Comparison of ENCODE assay signal across 27 cellular contexts in genomic region chr13:36912369-36912768, GRCh38. TPM values are rescaled to one million over a fixed set of nuclear protein-coding genes. Genes with fewer than 3 reads are reported as not detected.
"Had no signal": no experiment of that assay in that cellular context is flagged by ENCODE, and none has a peak within 500 bp of the region (broad histone marks: within the 10 kb centered on the region; RNA-seq: fewer than 3 reads in every experiment).

No MANE protein-coding gene starts in this region.

- H3K27me3 ChIP-seq: dorsolateral prefrontal cortex, gastroesophageal sphincter, hepatocyte, ovary had no signal

- H3K4me3 ChIP-seq: dorsolateral prefrontal cortex, gastroesophageal sphincter, hepatocyte, ovary, skin epidermis, thoracic aorta had no signal

- H3K27ac ChIP-seq: dorsolateral prefrontal cortex, gastroesophageal sphincter, hepatocyte, neutrophil, ovary, skin epidermis, thoracic aorta had no signal

- H3K36me3 ChIP-seq: gastroesophageal sphincter, neutrophil, ovary, thoracic aorta had no signal

- H3K4me2 ChIP-seq: hepatocyte had no signal

- H3K9me3 ChIP-seq: gastroesophageal sphincter, neutrophil, ovary, thoracic aorta had no signal

- DNase-seq: activated CD4-positive, alpha-beta T cell treated with anti-CD3 and anti-CD28 coated beads for 36 hours; activated CD4-positive, CD25-positive, alpha-beta regulatory T cell; activated CD8-positive, alpha-beta memory T cell treated with anti-CD3 and anti-CD28 coated beads, Interleukin-2, amount 10 ng/mL, durations not matched to agents 7 days and 5 days; activated CD8-positive, alpha-beta T cell treated with anti-CD3 and anti-CD28 coated beads, Interleukin-2, amount 10 ng/mL, durations not matched to agents 7 days and 5 days; activated naive CD4-positive, alpha-beta T cell; activated T-cell treated with anti-CD3 and anti-CD28 coated beads, Interleukin-2, amount 50 U/mL, for 48 hours; anterior cingulate cortex; dorsolateral prefrontal cortex; effector memory CD4-positive, alpha-beta T cell; erythroblast; islet precursor cell; left ventricle myocardium superior; mammary epithelial cell; naive B cell; nephron progenitor cell; ovary; stimulated activated CD4-positive, alpha-beta T cell treated with anti-CD3 and anti-CD28 coated beads, Interleukin-12 subunit alpha, Interleukin-12 subunit beta, amount 100 ng/mL, for 4 hours; stimulated activated CD4-positive, alpha-beta T cell treated with anti-CD3 and anti-CD28 coated beads, Interleukin-4, amount 100 ng/mL, for 24 hours; trophoblast cell had no signal

- ATAC-seq: activated CD4-positive, alpha-beta T cell treated with anti-CD3 and anti-CD28 coated beads for 36 hours; activated CD8-positive, alpha-beta memory T cell treated with anti-CD3 and anti-CD28 coated beads, Interleukin-2, amount 10 ng/mL, durations not matched to agents 7 days and 5 days; activated CD8-positive, alpha-beta T cell treated with anti-CD3 and anti-CD28 coated beads, Interleukin-2, amount 10 ng/mL, durations not matched to agents 7 days and 5 days; gastroesophageal sphincter; left ventricle myocardium superior; sciatic nerve; stimulated activated effector memory CD8-positive, alpha-beta T cell treated with anti-CD3 and anti-CD28 coated beads, Interleukin-12 subunit alpha, Interleukin-12 subunit beta, amount 100 ng/mL, for 72 hours had no signal

- H2AFZ ChIP-seq: hepatocyte had no signal

RNA-seq across cellular contexts. Expression of gene SMAD9, which starts 7.7 kb away (rescaled TPM):
- total RNA-seq: activated CD8-positive, alpha-beta memory T cell treated with anti-CD3 and anti-CD28 coated beads, Interleukin-2, amount 10 ng/mL, durations not matched to agents 7 days and 5 days; activated CD8-positive, alpha-beta T cell treated with anti-CD3 and anti-CD28 coated beads, Interleukin-2, amount 10 ng/mL, durations not matched to agents 7 days and 5 days; activated T-helper 2 cell treated with anti-CD3 and anti-CD28 coated beads, Interferon-gamma antibody, Interleukin-2, Interleukin-4, amounts not matched to agents 10 μg/mL and 5 μg/mL and 100 μg/mL, durations not matched to agents 14 hours and 24 hours and 36 hours had no signal
